In genomic region chr11:71963468-71963867, GRCh38 we compare ENCODE assay signal across 22 cellular contexts.
"Had no signal": no experiment of that assay in that cellular context is flagged by ENCODE, and none has a peak within 500 bp of the region (broad histone marks: within the 10 kb centered on the region; RNA-seq: fewer than 3 reads in every experiment).

No MANE protein-coding gene starts in this region.

- H3K4me3 Mint-ChIP-seq: T-cell had no signal

- H3K27ac Mint-ChIP-seq: T-cell had no signal

- FAIRE-seq: TTC549 had no signal

- ATAC-seq: activated T-cell treated with anti-CD3 and anti-CD28 coated beads, Interleukin-2, amount 50 U/mL, for 72 hours; T-cell had no signal

- H3K27me3 ChIP-seq: MG63 had no signal

- H3K9me3 Mint-ChIP-seq: T-cell had no signal

- H3K27ac ChIP-seq: VCaP had no signal

- DNase-seq: activated CD4-positive, alpha-beta T cell treated with anti-CD3 and anti-CD28 coated beads, Interleukin-2, amount 50 U/mL, for 1 hour; activated CD4-positive, CD25-positive, alpha-beta regulatory T cell; activated CD8-positive, alpha-beta memory T cell treated with anti-CD3 and anti-CD28 coated beads for 24 hours; activated effector memory CD4-positive, alpha-beta T cell treated with anti-CD3 and anti-CD28 coated beads, Interleukin-2, amount 50 U/mL, for 16 hours; activated naive CD4-positive, alpha-beta T cell treated with Interleukin-2 at 50 U/mL for 16 hours; activated T-cell treated with anti-CD3 and anti-CD28 coated beads, Interleukin-2, amount 50 U/mL, for 72 hours; MV-4-11; NCI-H1092 treated with DMSO at 0.1 percent for 48 hours; NCI-H1436; NCI-H1694 treated with DMSO at 0.1 percent for 48 hours; NCI-H2029 treated with DMSO at 0.1 percent for 48 hours; NCI-H345; NCI-H510A; NCI-H526 treated with DMSO at 0.1 percent for 48 hours; NCI-H82; SIG-M5; T-cell; T-helper 2 cell; T1000 had no signal

- H3K27me3 Mint-ChIP-seq: T-cell had no signal

- H3K4me3 ChIP-seq: MG63 had no signal
